In genomic region chr17:66661411-66661843, GRCh38 we compare ENCODE assay signal across 1 cellular context.
A peak's percentile ranks its signal among the peaks of the same experiment; 100 is the strongest.
TF ChIP-seq lines count a peak whose summit lies in the region.

No MANE protein-coding gene starts in this region.

TF ChIP-seq in K562, 482 proteins besides CTCF, POLR2A, EP300 and RAD21 (continued from another document):
- peak; percentile 70 for TF ChIP-seq ZBTB40 (IDR thresholded peaks at IDR 0.05)
- TF ChIP-seq ZBTB40 (CRISPR knock-in tag; IDR thresholded peaks at IDR 0.05) = no peak
- peak; percentile 92 for TF ChIP-seq FOSL1 (tag; conservative IDR thresholded peaks at IDR 0.05)
- peak; percentile 78 for TF ChIP-seq MEIS2 (IDR thresholded peaks at IDR 0.05; ENCODE audit: partially characterized antibody)
- TF ChIP-seq NFE2 (IDR thresholded peaks at IDR 0.05; ENCODE audit: low read depth) = peak; percentile 66
- TF ChIP-seq ZNF384 (IDR thresholded peaks at IDR 0.05; ENCODE audit: low read depth, low read length) = peak; percentile 63; the same call in 1 of the 2 replicates
- no peak for TF ChIP-seq ZNF274 (IDR thresholded peaks at IDR 0.05; ENCODE audit: borderline replicate concordance, low read depth, low read length)
- TF ChIP-seq ZEB2 (IDR thresholded peaks at IDR 0.05) = 0 out of 2 replicates have a peak, but pooled peaks have one; percentile 16
- no peak for TF ChIP-seq TAF15 (IDR thresholded peaks at IDR 0.05; ENCODE audit: low read depth, low read length)
- TF ChIP-seq DPF2 (IDR thresholded peaks at IDR 0.05) = peak; percentile 60; the same call in 1 of the 2 replicates
- peak; percentile 74 for TF ChIP-seq CTBP1 (IDR thresholded peaks at IDR 0.05; ENCODE audit: borderline replicate concordance)
- TF ChIP-seq LCOR (CRISPR knock-in tag; IDR thresholded peaks at IDR 0.05) = 0 out of 2 replicates have a peak, but pooled peaks have one; percentile 53
- peak; percentile 45; the same call in 1 of the 2 replicates for TF ChIP-seq ARID1B (IDR thresholded peaks at IDR 0.05)
- peak; percentile 92 for TF ChIP-seq NFIC (IDR thresholded peaks at IDR 0.05)
- TF ChIP-seq TEAD2 (tag; IDR thresholded peaks at IDR 0.05) = no peak
- no peak for TF ChIP-seq ZNF311 (CRISPR knock-in tag; IDR thresholded peaks at IDR 0.05)
- peak; percentile 64 for TF ChIP-seq JUNB (CRISPR knock-in tag; conservative IDR thresholded peaks at IDR 0.05)
- peak; percentile 44; the same call in 1 of the 2 replicates for TF ChIP-seq ATF7 (IDR thresholded peaks at IDR 0.05)
- TF ChIP-seq ATF3 (IDR thresholded peaks at IDR 0.05) = peak; percentile 96
- no peak for TF ChIP-seq ATF3 (CRISPR knock-in tag; conservative IDR thresholded peaks at IDR 0.05)
- TF ChIP-seq EHMT2 (IDR thresholded peaks at IDR 0.05) = peak; percentile 6; the same call in 1 of the 2 replicates
- TF ChIP-seq ATF1 (CRISPR knock-in tag; IDR thresholded peaks at IDR 0.05) = no peak
- peak; percentile 36; the same call in 1 of the 2 replicates for TF ChIP-seq ATF1 (tag; IDR thresholded peaks at IDR 0.05)
- no peak for TF ChIP-seq ARID4B (CRISPR knock-in tag; IDR thresholded peaks at IDR 0.05)
- no peak for TF ChIP-seq GATA2 (CRISPR knock-in tag; IDR thresholded peaks at IDR 0.05)
- no peak for TF ChIP-seq PBX2 (CRISPR knock-in tag; IDR thresholded peaks at IDR 0.05; ENCODE audit: low read depth)
- peak; percentile 72 for TF ChIP-seq PBX2 (tag; conservative IDR thresholded peaks at IDR 0.05; ENCODE audit: low read depth)
- TF ChIP-seq MAFG (tag; conservative IDR thresholded peaks at IDR 0.05) = peak; percentile 78
- peak; percentile 72; the same call in 1 of the 2 replicates for TF ChIP-seq SMARCA4 (IDR thresholded peaks at IDR 0.05)
- TF ChIP-seq SRSF9 (IDR thresholded peaks at IDR 0.05; ENCODE audit: borderline replicate concordance, low read depth, low read length) = no peak
- TF ChIP-seq CREB1 (IDR thresholded peaks at IDR 0.05) = no peak
- 0 out of 2 replicates have a peak, but pooled peaks have one; percentile 31 for TF ChIP-seq CREB1 (CRISPR knock-in tag; IDR thresholded peaks at IDR 0.05)
- peak; percentile 28; the same call in 1 of the 2 replicates for TF ChIP-seq L3MBTL2 (IDR thresholded peaks at IDR 0.05)
- TF ChIP-seq MEF2A (IDR thresholded peaks at IDR 0.05; ENCODE audit: control insufficient read depth, low read depth, low read length) = peak; percentile 52; the same call in 1 of the 2 replicates
- TF ChIP-seq HDGF (IDR thresholded peaks at IDR 0.05) = no peak
- TF ChIP-seq JUN (IDR thresholded peaks at IDR 0.05; ENCODE audit: borderline replicate concordance, low read depth, low read length) = peak; percentile 89
- no peak for TF ChIP-seq JUN (CRISPR knock-in tag; IDR thresholded peaks at IDR 0.05; ENCODE audit: borderline replicate concordance)
- TF ChIP-seq MAFF (IDR thresholded peaks at IDR 0.05; ENCODE audit: low read length) = peak; percentile 36; the same call in 1 of the 2 replicates
- peak; percentile 16 for TF ChIP-seq FOS (IDR thresholded peaks at IDR 0.05; ENCODE audit: extremely low read depth, insufficient read length)
